Comparison of ENCODE assay signal across 1 cellular context in the genomic region with DNA sequence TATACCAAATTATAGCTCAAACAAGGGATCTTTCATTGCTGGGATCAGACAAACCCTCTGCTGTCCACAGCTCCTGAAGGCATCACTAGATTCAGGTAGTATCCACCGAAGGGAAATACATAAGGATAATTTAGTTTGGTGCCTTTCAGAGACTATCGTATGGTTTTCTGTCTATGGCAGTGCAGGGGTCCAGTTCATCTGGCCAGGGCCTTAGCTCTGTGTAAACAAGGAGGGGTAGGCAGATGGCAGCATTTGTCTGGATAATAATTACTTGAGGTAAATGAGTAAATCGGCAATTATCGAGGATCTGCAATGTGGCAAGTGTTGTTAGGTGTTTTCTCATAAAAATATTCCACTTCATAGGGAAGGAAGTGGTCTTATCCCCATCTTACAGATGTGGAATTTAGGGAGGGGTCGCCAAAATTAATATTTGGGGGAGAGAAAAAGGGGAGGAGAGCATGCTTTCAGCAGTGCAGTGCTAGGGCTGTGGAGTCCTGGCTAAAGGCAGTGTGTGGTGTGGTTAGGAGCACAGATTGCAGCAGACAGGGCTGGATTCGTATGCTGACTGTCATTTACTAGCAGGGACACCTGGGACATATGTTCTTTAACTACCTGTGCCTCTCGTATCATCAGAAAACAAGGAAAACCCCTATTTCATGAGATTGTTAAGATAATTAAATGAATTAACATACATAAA.
TF ChIP-seq lines count a peak whose summit lies in the region.

No MANE protein-coding gene starts in this region.

TF ChIP-seq in SK-N-SH treated with all-trans-retinoic acid at 6 μM for 48 hours, 23 proteins besides CTCF, POLR2A, EP300 and RAD21 (continued from another document):
- no peak for TF ChIP-seq GLIS3 (CRISPR knock-in tag; IDR thresholded peaks at IDR 0.05)
TF ChIP-seq in SK-N-SH treated with all-trans-retinoic acid at 6 μM for 48 hours: peak in this region for 0.
